Comparison of ENCODE assay signal across 26 cellular contexts in the genomic region with DNA sequence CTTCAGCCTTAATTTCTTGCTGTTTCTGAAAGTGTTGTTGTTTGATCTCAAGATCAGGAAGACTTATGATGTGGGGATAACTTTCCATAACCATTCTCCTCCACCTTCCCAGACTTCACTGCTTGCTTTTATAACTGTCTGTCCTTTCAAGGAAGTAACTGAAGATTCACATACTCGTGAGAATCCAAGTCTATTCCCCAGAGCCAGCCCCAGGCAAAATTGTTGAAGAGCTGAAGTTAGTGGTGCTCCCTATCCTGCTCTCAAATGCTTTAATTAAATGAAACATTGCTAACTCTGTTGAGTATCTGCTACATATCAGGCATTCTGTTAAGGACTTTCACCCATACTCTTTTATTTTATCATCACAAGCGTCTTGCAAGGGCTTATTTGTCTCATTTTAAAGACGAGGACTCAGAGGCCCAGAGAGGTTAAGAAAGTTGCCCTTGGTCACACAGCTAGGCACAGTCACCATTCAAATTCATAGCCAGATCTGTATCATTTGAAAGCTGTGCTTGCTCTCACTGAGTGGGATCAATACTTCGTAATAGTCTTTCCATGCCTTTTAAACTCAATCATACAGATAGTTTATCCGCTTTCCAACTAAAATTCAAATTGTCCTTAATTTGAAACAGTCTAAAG.
DNase-seq lines count a peak whose midpoint lies in the region; ATAC-seq, FAIRE-seq and TF ChIP-seq lines count a peak whose summit lies in the region.
"Had no signal": no experiment of that assay in that cellular context is flagged by ENCODE, and none has a peak within 500 bp of the region (broad histone marks: within the 10 kb centered on the region; RNA-seq: fewer than 3 reads in every experiment).

No MANE protein-coding gene starts in this region.

- TF ChIP-seq EP300 in A549 (IDR thresholded peaks at IDR 0.05) (no peak), upper lobe of left lung (IDR thresholded peaks at IDR 0.05) (no peak)

- TF ChIP-seq CTCF in A549 (IDR thresholded peaks at IDR 0.05) = no peak
- no peak for TF ChIP-seq CTCF in DOHH2 (IDR thresholded peaks at IDR 0.05; ENCODE audit: low read depth, low read length, poor library complexity, severe bottlenecking)
- no peak for TF ChIP-seq CTCF in mesothelial cell of epicardium (IDR thresholded peaks at IDR 0.05; ENCODE audit: unreplicated experiment)
- TF ChIP-seq CTCF in upper lobe of left lung (IDR thresholded peaks at IDR 0.05) = no peak

- no peaks in the 10 kb centered on the region for H3K27me3 ChIP-seq in DOHH2 (ENCODE audit: control insufficient read depth, low read length)
- peaks cover 0 to 7% (median 0%) of the 10 kb centered on the region in 4 donors for H3K27me3 ChIP-seq in upper lobe of left lung
- H3K27me3 ChIP-seq: Peyer's patch, SJSA1 had no signal

- peaks cover 45% of the 10 kb centered on the region for H3K4me1 Mint-ChIP-seq in mesothelial cell of epicardium

- no peak overlapping the region for H3K4me2 ChIP-seq in A549
- H3K4me2 ChIP-seq in DOHH2 (ENCODE audit: low read length) = 0 out of 2 replicates have a peak overlapping the region, but pooled peaks have one; percentile 52

- no peak overlapping the region for H3K27ac ChIP-seq in A549
- no peak overlapping the region for H3K27ac ChIP-seq in DOHH2 (ENCODE audit: low read depth, low read length)
- no peak overlapping the region for H3K27ac ChIP-seq in SK-N-MC
- no peak overlapping the region for H3K27ac ChIP-seq in upper lobe of left lung
- H3K27ac ChIP-seq: coronary artery, Peyer's patch, SJSA1 had no signal

- no peak overlapping the region for H3K4me3 ChIP-seq in A549
- H3K4me3 ChIP-seq in DOHH2 (ENCODE audit: low read length) = no peak overlapping the region
- no peak overlapping the region for H3K4me3 ChIP-seq in SK-N-MC
- H3K4me3 ChIP-seq in upper lobe of left lung = no peak overlapping the region
- H3K4me3 ChIP-seq: Peyer's patch, SJSA1 had no signal

- WGBS in A549 (ENCODE audit: missing lambda C conversion rate) = 56% methylated on average over 5 of the region's 5 CpGs
- WGBS in upper lobe of left lung, 2 donors = 82 to 83% methylated on average over 5 of the region's 5 CpGs

- H3F3A ChIP-seq in DOHH2 (ENCODE audit: control insufficient read depth, insufficient read depth) = no peaks in the 10 kb centered on the region; the same call in 1 of the 2 replicates

- H4K20me1 ChIP-seq in DOHH2 (ENCODE audit: control insufficient read depth, insufficient read depth, low read depth, low read length) = no peaks in the 10 kb centered on the region

- ATAC-seq in A549 = no peak
- no peak for ATAC-seq in GM21515 (IDR thresholded peaks at IDR 0.05; ENCODE audit: unreplicated experiment)
- ATAC-seq in upper lobe of left lung (ENCODE audit: low FRiP score in 2 of 2) = no peak
- ATAC-seq: activated T-cell treated with anti-CD3 and anti-CD28 coated beads, Interleukin-2, amount 50 U/mL, for 72 hours had no signal

- no peaks in the 10 kb centered on the region for H3K36me3 Mint-ChIP-seq in mesothelial cell of epicardium
- H3K36me3 Mint-ChIP-seq: activated naive CD4-positive, alpha-beta T cell treated with anti-CD3 and anti-CD28 coated beads, Interleukin-2, amount 10 ng/mL, durations not matched to agents 7 days and 5 days; type B pancreatic cell had no signal

- no peak for FAIRE-seq in A549 (lab: Jason Lieb, UNC)

- CTCF ChIA-PET in A549 (lab: Yijun Ruan, JAX) = interaction anchor here (0.9 to 1.2 kb wide), 2 partner anchors 8 to 185 kb away, joined by 3 read pairs; no protein-coding TSS in a partner anchor

- POLR2A ChIA-PET in A549 (lab: Yijun Ruan, JAX) = no interaction called here

- H3K27me3 Mint-ChIP-seq in mesothelial cell of epicardium (ENCODE audit: low read depth) = no peaks in the 10 kb centered on the region

- TF ChIP-seq POLR2A in A549 (IDR thresholded peaks at IDR 0.05; ENCODE audit: low read length) (no peak), upper lobe of left lung (IDR thresholded peaks at IDR 0.05) (no peak)

- no peak overlapping the region for H3K4me3 Mint-ChIP-seq in mesothelial cell of epicardium
- H3K4me3 Mint-ChIP-seq: activated CD4-positive, alpha-beta T cell treated with anti-CD3 and anti-CD28 coated beads, Interleukin-2, amount 10 ng/mL, durations not matched to agents 24 days and 14 days; activated naive CD4-positive, alpha-beta T cell treated with anti-CD3 and anti-CD28 coated beads, Interleukin-2, amount 10 ng/mL, durations not matched to agents 7 days and 5 days; activated T-cell treated with anti-CD3 and anti-CD28 coated beads, Interleukin-2, amount 50 U/mL, for 72 hours; CD4-positive, CD25-positive, alpha-beta regulatory T cell; type B pancreatic cell had no signal

- H3K9me3 Mint-ChIP-seq in mesothelial cell of epicardium = no peaks in the 10 kb centered on the region
- H3K9me3 Mint-ChIP-seq: activated CD4-positive, alpha-beta T cell treated with anti-CD3 and anti-CD28 coated beads, Interleukin-2, amount 10 ng/mL, durations not matched to agents 24 days and 14 days; activated naive CD4-positive, alpha-beta T cell treated with anti-CD3 and anti-CD28 coated beads, Interleukin-2, amount 10 ng/mL, durations not matched to agents 7 days and 5 days; activated T-cell treated with anti-CD3 and anti-CD28 coated beads, Interleukin-2, amount 50 U/mL, for 72 hours; type B pancreatic cell had no signal

- no peak overlapping the region for H3K9ac ChIP-seq in SK-N-MC (ENCODE audit: insufficient read length)

- TF ChIP-seq RAD21 in A549 (conservative IDR thresholded peaks at IDR 0.05 in 1 of 2, IDR thresholded peaks at IDR 0.05 in 1 of 2) = no peak

- H3K9me2 ChIP-seq in DOHH2 (replicated peaks; ENCODE audit: control insufficient read depth, low read length) = no peaks in the 10 kb centered on the region

- no peaks in the 10 kb centered on the region for H3K36me3 ChIP-seq in DOHH2 (ENCODE audit: control insufficient read depth, low read length)
- H3K36me3 ChIP-seq in SK-N-MC (ENCODE audit: insufficient read depth, low read length) = no peaks in the 10 kb centered on the region
- no peaks in the 10 kb centered on the region for H3K36me3 ChIP-seq in upper lobe of left lung
- H3K36me3 ChIP-seq: Peyer's patch, SJSA1 had no signal

- H3K27ac Mint-ChIP-seq in mesothelial cell of epicardium = peak overlapping the region; percentile 40
- H3K27ac Mint-ChIP-seq: activated CD4-positive, alpha-beta T cell treated with anti-CD3 and anti-CD28 coated beads, Interleukin-2, amount 10 ng/mL, durations not matched to agents 24 days and 14 days; activated naive CD4-positive, alpha-beta T cell treated with anti-CD3 and anti-CD28 coated beads, Interleukin-2, amount 10 ng/mL, durations not matched to agents 7 days and 5 days; activated T-cell treated with anti-CD3 and anti-CD28 coated beads, Interleukin-2, amount 50 U/mL, for 72 hours; CD4-positive, CD25-positive, alpha-beta regulatory T cell; type B pancreatic cell had no signal

- H3K9me3 ChIP-seq in A549 = no peaks in the 10 kb centered on the region
- no peaks in the 10 kb centered on the region for H3K9me3 ChIP-seq in DOHH2 (ENCODE audit: control insufficient read depth, insufficient read depth, low read length)
- H3K9me3 ChIP-seq in SK-N-MC (ENCODE audit: low read depth, low read length) = no peaks in the 10 kb centered on the region
- no peaks in the 10 kb centered on the region for H3K9me3 ChIP-seq in upper lobe of left lung
- H3K9me3 ChIP-seq: Peyer's patch, psoas muscle, SJSA1 had no signal

- H3K79me2 ChIP-seq in DOHH2 (ENCODE audit: control insufficient read depth, low read length) = no peaks in the 10 kb centered on the region

- H3K4me1 ChIP-seq in A549 (0 out of 3 replicates have a peak, but pooled peaks cover 3% of the 10 kb centered on the region), DOHH2 (ENCODE audit: control insufficient read depth, low read length) (peaks cover 35% of the 10 kb centered on the region), upper lobe of left lung (peaks cover 4 to 28% (median 7%) of the 10 kb centered on the region in 4 donors)
- H3K4me1 ChIP-seq: Peyer's patch, SJSA1 had no signal

- DNase-seq in A549 (ENCODE audit: low read depth in 1 of 2, low spot score in 1 of 2) (no peak), SK-N-MC (ENCODE audit: low read depth, low spot score) (peak; percentile 86), mesothelial cell of epicardium (ENCODE audit: low spot score in 2 of 2, unreplicated experiment in 2 of 2) (no peak), cortex of kidney (lab: John Stamatoyannopoulos, UW) (no peak), upper lobe of left lung (no peak), GM19240 (ENCODE audit: insufficient read length, low spot score) (no peak)
- DNase-seq: activated CD4-positive, alpha-beta T cell treated with anti-CD3 and anti-CD28 coated beads, Interleukin-2, amount 10 ng/mL, durations not matched to agents 24 days and 14 days; activated naive CD4-positive, alpha-beta T cell treated with anti-CD3 and anti-CD28 coated beads, Interleukin-2, amount 10 ng/mL, durations not matched to agents 7 days and 5 days; activated T-cell treated with anti-CD3 and anti-CD28 coated beads, Interleukin-2, amount 50 U/mL, for 72 hours; amniotic stem cell; CD4-positive, CD25-positive, alpha-beta regulatory T cell; EL; kidney glomerular epithelial cell; mesenchymal stem cell; NCI-H2107; NCI-H510A; NK-92 treated with Interleukin-12 subunit alpha and Interleukin-12 subunit beta, amount 100 ng/mL, for 24 hours; nucleus accumbens; Peyer's patch; psoas muscle; T-helper 2 cell had no signal

TF ChIP-seq in A549, 52 proteins besides CTCF, POLR2A, EP300 and RAD21:
- TF ChIP-seq MYC (IDR thresholded peaks at IDR 0.05; ENCODE audit: borderline replicate concordance, low read length) (no peak), ZFP36 (IDR thresholded peaks at IDR 0.05; ENCODE audit: borderline replicate concordance, partially characterized antibody) (peak; percentile 12)
TF ChIP-seq in A549: peak in this region for 1.
